Comparison of ENCODE assay signal across 10 cellular contexts in genomic region chr1:170668301-170668789, GRCh38. TPM values are rescaled to one million over a fixed set of nuclear protein-coding genes. Genes with fewer than 3 reads are reported as not detected.
DNase-seq lines count a peak whose midpoint lies in the region; ATAC-seq and TF ChIP-seq lines count a peak whose summit lies in the region.
"Had no signal": no experiment of that assay in that cellular context is flagged by ENCODE, and none has a peak within 500 bp of the region (broad histone marks: within the 10 kb centered on the region; RNA-seq: fewer than 3 reads in every experiment).

No MANE protein-coding gene starts in this region.

- WGBS in endodermal cell (ENCODE audit: insufficient coverage in 1 of 2, insufficient read length in 1 of 2), 2 experiments = 27 to 43% methylated on average over 12 to 28 of the region's 28 CpGs

- no peaks in the 10 kb centered on the region for H3K36me3 Mint-ChIP-seq in endodermal cell (ENCODE audit: low read depth)
- H3K36me3 Mint-ChIP-seq in osteocyte (ENCODE audit: unreplicated experiment) = peaks cover 47% of the 10 kb centered on the region
- H3K36me3 Mint-ChIP-seq in T-helper 17 cell (ENCODE audit: low read depth) = peaks cover 7% of the 10 kb centered on the region

- H3K9ac ChIP-seq in endodermal cell (ENCODE audit: extremely low read depth, low read length, poor library complexity, severe bottlenecking) = no peak overlapping the region

- H3K27me3 Mint-ChIP-seq in endodermal cell (ENCODE audit: insufficient read depth) (peaks cover 96% of the 10 kb centered on the region), osteocyte (ENCODE audit: unreplicated experiment) (no peaks in the 10 kb centered on the region), T-helper 17 cell (peaks cover 100% of the 10 kb centered on the region)

- H3K27ac ChIP-seq in endodermal cell (ENCODE audit: low read depth, low read length) = no peak overlapping the region
- H3K27ac ChIP-seq: sigmoid colon had no signal

- H3K36me3 ChIP-seq in endodermal cell (ENCODE audit: control insufficient read depth, insufficient read depth, low read length) = no peaks in the 10 kb centered on the region
- H3K36me3 ChIP-seq: sigmoid colon had no signal

- H3K4me1 Mint-ChIP-seq in endodermal cell = peaks cover 15% of the 10 kb centered on the region
- H3K4me1 Mint-ChIP-seq in osteocyte (ENCODE audit: unreplicated experiment) = peaks cover 74% of the 10 kb centered on the region
- H3K4me1 Mint-ChIP-seq in T-helper 17 cell = peaks cover 26% of the 10 kb centered on the region

- no peaks in the 10 kb centered on the region for H3K9me3 ChIP-seq in endodermal cell (ENCODE audit: control insufficient read depth, low read length)
- H3K9me3 ChIP-seq in T-helper 17 cell (ENCODE audit: control insufficient read depth, low read length, poor library complexity, severe bottlenecking) = no peaks in the 10 kb centered on the region
- H3K9me3 ChIP-seq: sigmoid colon had no signal

- H3K27ac Mint-ChIP-seq in endodermal cell = no peak overlapping the region
- H3K27ac Mint-ChIP-seq in osteocyte (ENCODE audit: unreplicated experiment) = peak overlapping the region; percentile 94
- no peak overlapping the region for H3K27ac Mint-ChIP-seq in T-helper 17 cell

- no peak for TF ChIP-seq CTCF in endodermal cell (conservative IDR thresholded peaks at IDR 0.05)
- TF ChIP-seq CTCF in osteocyte (IDR thresholded peaks at IDR 0.05) = no peak

- H3K27me3 ChIP-seq in endodermal cell (ENCODE audit: control insufficient read depth, insufficient read depth, low read length, poor library complexity, severe bottlenecking) = peaks cover 97% of the 10 kb centered on the region

- H3K9me3 Mint-ChIP-seq in endodermal cell = peaks cover 4% of the 10 kb centered on the region
- H3K9me3 Mint-ChIP-seq in osteocyte (ENCODE audit: unreplicated experiment) = no peaks in the 10 kb centered on the region

- peak; percentile 44 for DNase-seq in ELF-1 (ENCODE audit: low read depth, low spot score)
- peak; percentile 37 for DNase-seq in M059J (ENCODE audit: low read depth)
- DNase-seq in endodermal cell = peak; percentile 74
- no peak for DNase-seq in osteocyte (ENCODE audit: extremely low spot score, unreplicated experiment)
- DNase-seq in NCI-H524 (lab: John Stamatoyannopoulos, UW) = no peak
- no peak for DNase-seq in A172 (ENCODE audit: low spot score)
- DNase-seq in T-helper 17 cell = no peak
- DNase-seq: activated CD4-positive, CD25-positive, alpha-beta regulatory T cell treated with anti-CD3 and anti-CD28 coated beads, Interleukin-2, amount 50 U/mL, for 72 hours; sigmoid colon had no signal

- peak overlapping the region; percentile 20 for H3K4me3 Mint-ChIP-seq in endodermal cell
- H3K4me3 Mint-ChIP-seq in osteocyte (ENCODE audit: unreplicated experiment) = peak overlapping the region; percentile 90
- no peak overlapping the region for H3K4me3 Mint-ChIP-seq in T-helper 17 cell

- no peak overlapping the region for H3K4me3 ChIP-seq in endodermal cell (ENCODE audit: low read length)
- H3K4me3 ChIP-seq: sigmoid colon had no signal

- ATAC-seq in GM18861 (IDR thresholded peaks at IDR 0.05; ENCODE audit: unreplicated experiment) = no peak
- ATAC-seq in T-helper 17 cell = no peak

- no peaks in the 10 kb centered on the region for H3K4me1 ChIP-seq in endodermal cell (ENCODE audit: control insufficient read depth, insufficient read depth, low read length)

RNA-seq across cellular contexts. Expression of gene PRRX1, which starts 4.4 kb away (rescaled TPM):
- 21.6 and 22.3 TPM in 2 replicates for total RNA-seq in M059J (2014; rRNA removed; shearing (Covaris generic))
- not detected for total RNA-seq in endodermal cell
- polyA plus RNA-seq in endodermal cell (2013, experiment 1 of 2) = 13.7 TPM
- polyA plus RNA-seq in endodermal cell (2013, experiment 2 of 2) = 14.4 TPM
- total RNA-seq in osteocyte = 358 and 376 TPM in 2 replicates
- total RNA-seq in A172 (2014; rRNA removed; shearing (Covaris generic)) = 14.0 and 18.2 TPM in 2 replicates
- not detected for total RNA-seq in T-helper 17 cell

Comparison
In these comparisons a context has a peak if more than half of its experiments do, and no peak if none do; other contexts are left out.
1. DNase-seq: peak in ELF-1 (single experiment), M059J (single experiment) and endodermal cell (single experiment); none in osteocyte (single experiment), NCI-H524 (0 of 2), A172 (single experiment) and T-helper 17 cell (0 of 3).
2. RNA of gene PRRX1, which starts 4.4 kb away (total RNA-seq): 358 to 376 TPM in osteocyte, 21.6 to 22.3 TPM in M059J and 14.0 to 18.2 TPM in A172; not detected in endodermal cell and not detected in T-helper 17 cell; every median in the first group is over 10 times any median in the second.